In the genomic region with DNA sequence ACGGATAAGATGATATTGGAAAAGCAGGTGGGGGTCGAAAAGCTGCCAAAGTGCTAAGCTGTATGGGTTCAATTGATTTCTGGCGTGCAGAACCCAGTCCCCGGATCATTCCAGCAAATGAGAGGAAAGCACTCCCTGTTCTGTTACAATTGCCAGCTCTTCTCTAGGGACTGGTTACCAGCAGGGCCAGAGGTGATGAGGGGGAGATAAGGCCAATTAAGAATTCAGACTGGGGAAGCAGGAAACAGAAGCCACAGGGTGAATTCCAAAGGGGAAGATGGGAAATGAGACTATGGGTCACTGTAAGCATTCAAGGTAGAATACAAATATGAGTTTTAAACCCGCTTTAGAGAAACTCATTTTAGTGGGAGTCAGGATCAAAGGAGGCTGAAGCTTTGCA, we compare ENCODE assay signal across 24 cellular contexts.
"Had no signal": no experiment of that assay in that cellular context is flagged by ENCODE, and none has a peak within 500 bp of the region (broad histone marks: within the 10 kb centered on the region; RNA-seq: fewer than 3 reads in every experiment).

No MANE protein-coding gene starts in this region.

- H3K27ac ChIP-seq: brain microvascular endothelial cell, cardiac muscle cell, Peyer's patch, RWPE1, SJSA1, VCaP had no signal

- H3K4me3 ChIP-seq: cardiac muscle cell, Peyer's patch, SJSA1 had no signal

- ATAC-seq: activated CD4-positive, alpha-beta T cell treated with anti-CD3 and anti-CD28 coated beads for 36 hours; activated T-helper 17 cell treated with anti-CD3 and anti-CD28 coated beads, Interleukin-2, amount 50 U/mL, for 72 hours; T-cell had no signal

- DNase-seq: activated CD4-positive, alpha-beta memory T cell treated with anti-CD3 and anti-CD28 coated beads, Interleukin-2, amount 10 ng/mL, durations not matched to agents 7 days and 5 days; activated CD4-positive, alpha-beta T cell treated with anti-CD3 and anti-CD28 coated beads for 36 hours; activated CD4-positive, alpha-beta T cell treated with anti-CD3 and anti-CD28 coated beads, Interleukin-2, amount 50 U/mL, for 1 hour; activated gamma-delta T cell; activated naive CD4-positive, alpha-beta T cell treated with anti-CD3 and anti-CD28 coated beads, Interleukin-2, amount 10 ng/mL, durations not matched to agents 7 days and 5 days; activated naive CD8-positive, alpha-beta T cell treated with anti-CD3 and anti-CD28 coated beads for 36 hours; activated T-cell treated with anti-CD3 and anti-CD28 coated beads for 4 hours; activated T-cell treated with anti-CD3 and anti-CD28 coated beads, Interleukin-2, amount 50 U/mL, for 48 hours; brain microvascular endothelial cell; Kasumi-1; KBM-7; NCI-H1105 treated with DMSO at 0.1 percent for 48 hours; NCI-H1436 treated with DMSO at 0.1 percent for 48 hours; NCI-H187; NCI-H2081; NCI-H446; Peyer's patch; SHP77; T-cell had no signal

- H3K36me3 ChIP-seq: brain microvascular endothelial cell, cardiac muscle cell, Peyer's patch, SJSA1 had no signal

- H3K27me3 ChIP-seq: brain microvascular endothelial cell, cardiac muscle cell, Peyer's patch, SJSA1 had no signal

- H3K9me3 ChIP-seq: Peyer's patch, SJSA1 had no signal
